9 cellular contexts compared by ENCODE assay signal in genomic region chr4:9765091-9765490, GRCh38. TPM values are rescaled to one million over a fixed set of nuclear protein-coding genes. Genes with fewer than 3 reads are reported as not detected.
A peak's percentile ranks its signal among the peaks of the same experiment; 100 is the strongest.
DNase-seq lines count a peak whose midpoint lies in the region; ATAC-seq and TF ChIP-seq lines count a peak whose summit lies in the region.
"Had no signal": no experiment of that assay in that cellular context is flagged by ENCODE, and none has a peak within 500 bp of the region (broad histone marks: within the 10 kb centered on the region; RNA-seq: fewer than 3 reads in every experiment).

No MANE protein-coding gene starts in this region.

- H3K9ac ChIP-seq in endodermal cell (ENCODE audit: extremely low read depth, low read length, poor library complexity, severe bottlenecking): no peak overlapping the region

- H3K4me3 Mint-ChIP-seq in endodermal cell (no peak overlapping the region), T-cell (no peak overlapping the region)
- H3K4me3 Mint-ChIP-seq: CD4-positive, CD25-positive, alpha-beta regulatory T cell had no signal

- ATAC-seq in GM21423 (IDR thresholded peaks at IDR 0.05; ENCODE audit: unreplicated experiment): no peak
- ATAC-seq in T-cell (replicated peaks in 1 of 4): no peak
- ATAC-seq in HG03432 (IDR thresholded peaks at IDR 0.05; ENCODE audit: unreplicated experiment): no peak

- H3K27ac Mint-ChIP-seq in endodermal cell: no peak overlapping the region
- no peak overlapping the region for H3K27ac Mint-ChIP-seq in T-cell
- H3K27ac Mint-ChIP-seq: CD4-positive, CD25-positive, alpha-beta regulatory T cell had no signal

- CTCF ChIA-PET in T-cell (lab: Charles Lee): no interaction called here

- H3K27me3 ChIP-seq in endodermal cell (ENCODE audit: control insufficient read depth, insufficient read depth, low read length, poor library complexity, severe bottlenecking) (peaks cover 5% of the 10 kb centered on the region), prostate gland (replicated peaks; ENCODE audit: insufficient read depth) (no peaks in the 10 kb centered on the region)

- no peak overlapping the region for H3K27ac ChIP-seq in endodermal cell (ENCODE audit: low read depth, low read length)
- no peak overlapping the region for H3K27ac ChIP-seq in prostate gland

- 58 to 60% methylated on average over 4 to 9 of the region's 9 CpGs for WGBS in endodermal cell (ENCODE audit: insufficient coverage in 1 of 2, insufficient read length in 1 of 2), 2 experiments
- WGBS in prostate gland: 47% methylated on average over 9 of the region's 9 CpGs

- DNase-seq in NCI-H748 (lab: John Stamatoyannopoulos, UW; ENCODE audit: unreplicated experiment) (peak; percentile 20), NCI-H748 treated with DMSO at 0.1 percent for 48 hours (lab: John Stamatoyannopoulos, UW) (no peak), M059J (ENCODE audit: low read depth) (peak; percentile 7), endodermal cell (peak; percentile 85), prostate gland (ENCODE audit: low spot score) (peak; percentile 15), T-cell (no peak)

- H3K27me3 Mint-ChIP-seq in endodermal cell (ENCODE audit: insufficient read depth): peaks cover 20% of the 10 kb centered on the region
- H3K27me3 Mint-ChIP-seq in T-cell: peaks cover 21 to 35% of the 10 kb centered on the region in 2 donors
- H3K27me3 Mint-ChIP-seq: CD4-positive, CD25-positive, alpha-beta regulatory T cell had no signal

- no peaks in the 10 kb centered on the region for H3K36me3 Mint-ChIP-seq in endodermal cell (ENCODE audit: low read depth)
- no peaks in the 10 kb centered on the region for H3K36me3 Mint-ChIP-seq in T-cell
- H3K36me3 Mint-ChIP-seq: CD4-positive, CD25-positive, alpha-beta regulatory T cell had no signal

- POLR2A ChIA-PET in T-cell (lab: Charles Lee): no interaction called here

- no peaks in the 10 kb centered on the region for H3K9me3 Mint-ChIP-seq in endodermal cell
- no peaks in the 10 kb centered on the region for H3K9me3 Mint-ChIP-seq in T-cell

- TF ChIP-seq POLR2A in prostate gland (IDR thresholded peaks at IDR 0.05): no peak

- H3K4me1 ChIP-seq in endodermal cell (ENCODE audit: control insufficient read depth, insufficient read depth, low read length): no peaks in the 10 kb centered on the region
- H3K4me1 ChIP-seq in prostate gland (replicated peaks): no peaks in the 10 kb centered on the region

- TF ChIP-seq CTCF in endodermal cell (conservative IDR thresholded peaks at IDR 0.05): peak; percentile 78
- peak in 2 of 4 experiments; percentile 37 to 43 for TF ChIP-seq CTCF in prostate gland (IDR thresholded peaks at IDR 0.05)

- H3K9me3 ChIP-seq in endodermal cell (ENCODE audit: control insufficient read depth, low read length) (no peaks in the 10 kb centered on the region), prostate gland (no peaks in the 10 kb centered on the region)

- no peak overlapping the region for H3K4me3 ChIP-seq in endodermal cell (ENCODE audit: low read length)
- no peak overlapping the region for H3K4me3 ChIP-seq in prostate gland

- intact Hi-C loops in prostate gland (cut with DNase I): loop anchor here (10.0 kb wide), 1 partner anchor 390 kb away; no protein-coding TSS in a partner anchor

- H3K36me3 ChIP-seq in endodermal cell (ENCODE audit: control insufficient read depth, insufficient read depth, low read length): no peaks in the 10 kb centered on the region
- H3K36me3 ChIP-seq in prostate gland: no peaks in the 10 kb centered on the region

- H3K4me1 Mint-ChIP-seq in endodermal cell: no peaks in the 10 kb centered on the region
- no peaks in the 10 kb centered on the region for H3K4me1 Mint-ChIP-seq in T-cell
- H3K4me1 Mint-ChIP-seq: CD4-positive, CD25-positive, alpha-beta regulatory T cell had no signal

RNA-seq across cellular contexts. Expression of gene DRD5, which starts 16.3 kb away (rescaled TPM):
- total RNA-seq in M059J (2014; rRNA removed; shearing (Covaris generic)): not detected in 2 replicates
- total RNA-seq in endodermal cell: under 1 TPM in 1 of 2 donors, not detected in 1; 0.11 TPM
- polyA plus RNA-seq in endodermal cell (2013, experiment 1 of 2): 0.36 TPM
- polyA plus RNA-seq in endodermal cell (2013, experiment 2 of 2): 0.41 TPM
- total RNA-seq in prostate gland: not detected
- not detected for total RNA-seq in T-cell
- total RNA-seq: CD4-positive, CD25-positive, alpha-beta regulatory T cell had no signal
- polyA plus RNA-seq: CD4-positive, CD25-positive, alpha-beta regulatory T cell had no signal

Comparison
In these comparisons a context has a peak if more than half of its experiments do, and no peak if none do; other contexts are left out.
1. DNase-seq: peak in NCI-H748 (single experiment), M059J (single experiment), endodermal cell (single experiment) and prostate gland (single experiment); none in NCI-H748 treated with DMSO at 0.1 percent for 48 hours (single experiment) and T-cell (0 of 34).